In genomic region chr2:222708274-222708710, GRCh38 we compare ENCODE assay signal across 1 cellular context.
TF ChIP-seq lines count a peak whose summit lies in the region.

No MANE protein-coding gene starts in this region.

TF ChIP-seq in HepG2, 621 proteins besides CTCF, POLR2A, EP300 and RAD21 (continued from another document and continues in another):
- TF ChIP-seq ZBTB20 (CRISPR knock-in tag; IDR thresholded peaks at IDR 0.05; ENCODE audit: borderline replicate concordance, low read depth), result no peak; the same call in 1 of the 2 replicates
- no peak for TF ChIP-seq ZNF367 (CRISPR knock-in tag; IDR thresholded peaks at IDR 0.05; ENCODE audit: borderline replicate concordance)
- TF ChIP-seq XRCC5 (optimal IDR thresholded peaks at IDR 0.05; ENCODE audit: low read length), result peak; percentile 17
- no peak for TF ChIP-seq ZNF784 (CRISPR knock-in tag; IDR thresholded peaks at IDR 0.05; ENCODE audit: borderline replicate concordance)
- peak; percentile 78; the same call in 1 of the 2 replicates for TF ChIP-seq ZMYM4 (CRISPR knock-in tag; IDR thresholded peaks at IDR 0.05)
- no peak for TF ChIP-seq ZNF274 (CRISPR knock-in tag; IDR thresholded peaks at IDR 0.05)
- peak; percentile 67 for TF ChIP-seq ARID3A (IDR thresholded peaks at IDR 0.05; ENCODE audit: low read depth, low read length)
- no peak for TF ChIP-seq NCOA5 (CRISPR knock-in tag; IDR thresholded peaks at IDR 0.05)
- TF ChIP-seq BHLHE40 (IDR thresholded peaks at IDR 0.05; ENCODE audit: low read length), result peak; percentile 49
- TF ChIP-seq HOXA3 (CRISPR knock-in tag; IDR thresholded peaks at IDR 0.05), result peak; percentile 2; the same call in 1 of the 2 replicates
- no peak for TF ChIP-seq ZNF235 (CRISPR knock-in tag; IDR thresholded peaks at IDR 0.05; ENCODE audit: borderline replicate concordance)
- no peak for TF ChIP-seq ZNF17 (CRISPR knock-in tag; IDR thresholded peaks at IDR 0.05)
- TF ChIP-seq, protein P1, sequence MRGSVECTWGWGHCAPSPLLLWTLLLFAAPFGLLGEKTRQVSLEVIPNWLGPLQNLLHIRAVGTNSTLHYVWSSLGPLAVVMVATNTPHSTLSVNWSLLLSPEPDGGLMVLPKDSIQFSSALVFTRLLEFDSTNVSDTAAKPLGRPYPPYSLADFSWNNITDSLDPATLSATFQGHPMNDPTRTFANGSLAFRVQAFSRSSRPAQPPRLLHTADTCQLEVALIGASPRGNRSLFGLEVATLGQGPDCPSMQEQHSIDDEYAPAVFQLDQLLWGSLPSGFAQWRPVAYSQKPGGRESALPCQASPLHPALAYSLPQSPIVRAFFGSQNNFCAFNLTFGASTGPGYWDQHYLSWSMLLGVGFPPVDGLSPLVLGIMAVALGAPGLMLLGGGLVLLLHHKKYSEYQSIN (CRISPR knock-in tag; IDR thresholded peaks at IDR 0.05; ENCODE audit: borderline replicate concordance), result no peak
- no peak for TF ChIP-seq ZNF143 (CRISPR knock-in tag; IDR thresholded peaks at IDR 0.05)
- no peak for TF ChIP-seq NFE2L1 (CRISPR knock-in tag; IDR thresholded peaks at IDR 0.05; ENCODE audit: borderline replicate concordance)
- no peak for TF ChIP-seq PHF20 (CRISPR knock-in tag; IDR thresholded peaks at IDR 0.05)
- TF ChIP-seq PHF21A (CRISPR knock-in tag; IDR thresholded peaks at IDR 0.05), result peak; percentile 76
- TF ChIP-seq KLF13 (CRISPR knock-in tag; IDR thresholded peaks at IDR 0.05), result no peak
- TF ChIP-seq ZNF777 (CRISPR knock-in tag; IDR thresholded peaks at IDR 0.05), result no peak
- TF ChIP-seq ZUFSP (CRISPR knock-in tag; IDR thresholded peaks at IDR 0.05; ENCODE audit: borderline replicate concordance), result no peak
- TF ChIP-seq ZNF3 (CRISPR knock-in tag; IDR thresholded peaks at IDR 0.05), result no peak
- no peak for TF ChIP-seq ZNF589 (CRISPR knock-in tag; conservative IDR thresholded peaks at IDR 0.05)
- peak; percentile 43; the same call in 1 of the 2 replicates for TF ChIP-seq SMAD1 (CRISPR knock-in tag; IDR thresholded peaks at IDR 0.05; ENCODE audit: borderline replicate concordance, low read depth)
- TF ChIP-seq SP140L (CRISPR knock-in tag; IDR thresholded peaks at IDR 0.05; ENCODE audit: borderline replicate concordance), result 0 out of 2 replicates have a peak, but pooled peaks have one; percentile 55
- TF ChIP-seq UBTF (CRISPR knock-in tag; IDR thresholded peaks at IDR 0.05), result 0 out of 2 replicates have a peak, but pooled peaks have one; percentile 29
- TF ChIP-seq RFX5 (IDR thresholded peaks at IDR 0.05; ENCODE audit: low read depth, low read length), result no peak
- TF ChIP-seq, protein P2, sequence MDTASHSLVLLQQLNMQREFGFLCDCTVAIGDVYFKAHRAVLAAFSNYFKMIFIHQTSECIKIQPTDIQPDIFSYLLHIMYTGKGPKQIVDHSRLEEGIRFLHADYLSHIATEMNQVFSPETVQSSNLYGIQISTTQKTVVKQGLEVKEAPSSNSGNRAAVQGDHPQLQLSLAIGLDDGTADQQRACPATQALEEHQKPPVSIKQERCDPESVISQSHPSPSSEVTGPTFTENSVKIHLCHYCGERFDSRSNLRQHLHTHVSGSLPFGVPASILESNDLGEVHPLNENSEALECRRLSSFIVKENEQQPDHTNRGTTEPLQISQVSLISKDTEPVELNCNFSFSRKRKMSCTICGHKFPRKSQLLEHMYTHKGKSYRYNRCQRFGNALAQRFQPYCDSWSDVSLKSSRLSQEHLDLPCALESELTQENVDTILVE (CRISPR knock-in tag; IDR thresholded peaks at IDR 0.05), result peak; percentile 70
- no peak for TF ChIP-seq ZNF672 (CRISPR knock-in tag; IDR thresholded peaks at IDR 0.05)
- TF ChIP-seq STAG1 (CRISPR knock-in tag; IDR thresholded peaks at IDR 0.05), result peak; percentile 94
- no peak for TF ChIP-seq ZSCAN21 (CRISPR knock-in tag; IDR thresholded peaks at IDR 0.05; ENCODE audit: borderline replicate concordance)
- TF ChIP-seq BRF2 (CRISPR knock-in tag; IDR thresholded peaks at IDR 0.05), result 0 out of 2 replicates have a peak, but pooled peaks have one; percentile 53
- TF ChIP-seq ZNF547 (CRISPR knock-in tag; IDR thresholded peaks at IDR 0.05), result no peak
- no peak for TF ChIP-seq ZFP36L1 (CRISPR knock-in tag; IDR thresholded peaks at IDR 0.05)
- peak; percentile 23; the same call in 1 of the 2 replicates for TF ChIP-seq ZFX (CRISPR knock-in tag; IDR thresholded peaks at IDR 0.05; ENCODE audit: low read depth)
- no peak for TF ChIP-seq ZNF33A (CRISPR knock-in tag; IDR thresholded peaks at IDR 0.05; ENCODE audit: borderline replicate concordance)
- TF ChIP-seq YEATS2 (CRISPR knock-in tag; IDR thresholded peaks at IDR 0.05; ENCODE audit: borderline replicate concordance), result no peak
- TF ChIP-seq ZNF562 (CRISPR knock-in tag; IDR thresholded peaks at IDR 0.05; ENCODE audit: borderline replicate concordance), result no peak
- TF ChIP-seq ZFP1 (CRISPR knock-in tag; IDR thresholded peaks at IDR 0.05), result no peak
- TF ChIP-seq RFXANK (CRISPR knock-in tag; IDR thresholded peaks at IDR 0.05), result no peak
- TF ChIP-seq, protein P3, sequence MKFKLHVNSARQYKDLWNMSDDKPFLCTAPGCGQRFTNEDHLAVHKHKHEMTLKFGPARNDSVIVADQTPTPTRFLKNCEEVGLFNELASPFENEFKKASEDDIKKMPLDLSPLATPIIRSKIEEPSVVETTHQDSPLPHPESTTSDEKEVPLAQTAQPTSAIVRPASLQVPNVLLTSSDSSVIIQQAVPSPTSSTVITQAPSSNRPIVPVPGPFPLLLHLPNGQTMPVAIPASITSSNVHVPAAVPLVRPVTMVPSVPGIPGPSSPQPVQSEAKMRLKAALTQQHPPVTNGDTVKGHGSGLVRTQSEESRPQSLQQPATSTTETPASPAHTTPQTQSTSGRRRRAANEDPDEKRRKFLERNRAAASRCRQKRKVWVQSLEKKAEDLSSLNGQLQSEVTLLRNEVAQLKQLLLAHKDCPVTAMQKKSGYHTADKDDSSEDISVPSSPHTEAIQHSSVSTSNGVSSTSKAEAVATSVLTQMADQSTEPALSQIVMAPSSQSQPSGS (CRISPR knock-in tag; IDR thresholded peaks at IDR 0.05), result peak; percentile 46; the same call in 1 of the 2 replicates
- TF ChIP-seq ZNF10 (CRISPR knock-in tag; IDR thresholded peaks at IDR 0.05; ENCODE audit: borderline replicate concordance, low read depth), result no peak
- no peak for TF ChIP-seq HNRNPL (IDR thresholded peaks at IDR 0.05; ENCODE audit: low read depth, low read length)
- no peak for TF ChIP-seq ZNF570 (CRISPR knock-in tag; IDR thresholded peaks at IDR 0.05; ENCODE audit: borderline replicate concordance)
- TF ChIP-seq ZNF678 (CRISPR knock-in tag; IDR thresholded peaks at IDR 0.05), result no peak
- TF ChIP-seq ZNF260 (CRISPR knock-in tag; IDR thresholded peaks at IDR 0.05; ENCODE audit: borderline replicate concordance, low read depth), result no peak
- peak; percentile 41 for TF ChIP-seq RXRA (CRISPR knock-in tag; IDR thresholded peaks at IDR 0.05)
- TF ChIP-seq ZNF652 (CRISPR knock-in tag; IDR thresholded peaks at IDR 0.05; ENCODE audit: borderline replicate concordance, low read depth), result no peak
- TF ChIP-seq CBX2 (IDR thresholded peaks at IDR 0.05; ENCODE audit: low read depth, low read length), result no peak
- no peak for TF ChIP-seq CBX2 (CRISPR knock-in tag; IDR thresholded peaks at IDR 0.05; ENCODE audit: low read depth)
- 0 out of 2 replicates have a peak, but pooled peaks have one; percentile 42 for TF ChIP-seq ZNF644 (CRISPR knock-in tag; IDR thresholded peaks at IDR 0.05; ENCODE audit: low read depth)
- TF ChIP-seq CC2D1A (CRISPR knock-in tag; IDR thresholded peaks at IDR 0.05), result no peak
- TF ChIP-seq ZNF747 (CRISPR knock-in tag; IDR thresholded peaks at IDR 0.05; ENCODE audit: borderline replicate concordance), result no peak
- no peak for TF ChIP-seq AKNA (CRISPR knock-in tag; IDR thresholded peaks at IDR 0.05; ENCODE audit: borderline replicate concordance)
